8 cellular contexts compared by ENCODE assay signal in genomic region chrX:78104447-78105176, GRCh38. TPM values are rescaled to one million over a fixed set of nuclear protein-coding genes. Genes with fewer than 3 reads are reported as not detected.
DNase-seq lines count a peak whose midpoint lies in the region; ATAC-seq and TF ChIP-seq lines count a peak whose summit lies in the region.

No MANE protein-coding gene starts in this region.

- no peak overlapping the region for H2AFZ ChIP-seq in neuron (ENCODE audit: low read depth, low read length)

- ATAC-seq in HG02798 (IDR thresholded peaks at IDR 0.05; ENCODE audit: poor library complexity, unreplicated experiment): peak; percentile 28
- ATAC-seq in GM21786 (IDR thresholded peaks at IDR 0.05; ENCODE audit: unreplicated experiment): no peak
- no peak for ATAC-seq in GM19324 (IDR thresholded peaks at IDR 0.05; ENCODE audit: low FRiP score, unreplicated experiment)

- DNase-seq in GM06990 (ENCODE audit: extremely low read depth, insufficient read length): peak; percentile 32
- DNase-seq in NCI-H82 treated with DMSO at 0.1 percent for 48 hours (lab: John Stamatoyannopoulos, UW; ENCODE audit: unreplicated experiment): peak; percentile 7
- DNase-seq in activated naive CD4-positive, alpha-beta T cell treated with Interleukin-2 at 50 U/mL for 16 hours: peak; percentile 31
- peak; percentile 68 for DNase-seq in fibroblast of villous mesenchyme (ENCODE audit: low read depth)

- TF ChIP-seq CTCF in GM06990 (IDR thresholded peaks at IDR 0.05; ENCODE audit: insufficient read depth, low read length, poor library complexity, severe bottlenecking) (no peak), fibroblast of villous mesenchyme (IDR thresholded peaks at IDR 0.05; ENCODE audit: insufficient read depth, low read depth, low read length) (no peak)

- peaks cover 11% of the 10 kb centered on the region for H3K4me1 ChIP-seq in neuron (ENCODE audit: insufficient read depth, low read length)

- H3K27me3 ChIP-seq in GM06990 (replicated peaks; ENCODE audit: control insufficient read depth, insufficient read depth, low read length) (no peaks in the 10 kb centered on the region), neuron (ENCODE audit: insufficient read depth, low read length) (no peaks in the 10 kb centered on the region)

- no peaks in the 10 kb centered on the region for H3K9me3 ChIP-seq in neuron (ENCODE audit: low read length)

- H3K4me3 ChIP-seq in GM06990 (replicated peaks; ENCODE audit: low read depth, low read length) (peak overlapping the region; percentile 85), fibroblast of villous mesenchyme (ENCODE audit: low read depth, low read length) (peak overlapping the region; percentile 95), neuron (ENCODE audit: low read length) (peak overlapping the region; percentile 86)

- no peaks in the 10 kb centered on the region for H3K36me3 ChIP-seq in GM06990 (ENCODE audit: control insufficient read depth, insufficient read depth, low read length)
- H3K36me3 ChIP-seq in neuron (ENCODE audit: insufficient read depth, low read length): no peaks in the 10 kb centered on the region

RNA-seq across cellular contexts. Expression of gene PGK1, which starts 0.6 kb away (rescaled TPM):
- 194 and 197 TPM in 2 replicates for total RNA-seq in fibroblast of villous mesenchyme

RNA-seq across cellular contexts. Expression of gene TAF9B, which starts 34.8 kb away (rescaled TPM):
- 30.6 and 41.5 TPM in 2 replicates for total RNA-seq in fibroblast of villous mesenchyme

Comparison
In these comparisons a context has a peak if more than half of its experiments do, and no peak if none do; other contexts are left out.
1. DNase-seq: peak in every context shown above with its lines; median percentile 68 in fibroblast of villous mesenchyme; 32 in GM06990; 31 in activated naive CD4-positive, alpha-beta T cell treated with Interleukin-2 at 50 U/mL for 16 hours; 7 in NCI-H82 treated with DMSO at 0.1 percent for 48 hours.